8 cellular contexts compared by ENCODE assay signal in genomic region chr1:234598974-234599616, GRCh38. TPM values are rescaled to one million over a fixed set of nuclear protein-coding genes. Genes with fewer than 3 reads are reported as not detected.
DNase-seq lines count a peak whose midpoint lies in the region; ATAC-seq and TF ChIP-seq lines count a peak whose summit lies in the region.

No MANE protein-coding gene starts in this region.

- H3K9me3 ChIP-seq in CD8-positive, alpha-beta memory T cell (ENCODE audit: low read length) = no peaks in the 10 kb centered on the region
- H3K9me3 ChIP-seq in colonic mucosa = no peaks in the 10 kb centered on the region

- H3K9me3 Mint-ChIP-seq in CD8-positive, alpha-beta memory T cell = no peaks in the 10 kb centered on the region
- H3K9me3 Mint-ChIP-seq in naive B cell = no peaks in the 10 kb centered on the region

- peak overlapping the region; percentile 95 for H3K27ac ChIP-seq in CD8-positive, alpha-beta memory T cell (ENCODE audit: low read depth, low read length)
- H3K27ac ChIP-seq in colonic mucosa = peak overlapping the region; percentile 99

- no peak for DNase-seq in CD8-positive, alpha-beta memory T cell
- DNase-seq in NOMO-1 (lab: John Stamatoyannopoulos, UW; ENCODE audit: unreplicated experiment in 2 of 2) (peak; percentile 67 to 83), colonic mucosa (no peak), naive B cell (no peak), NCI-H226 (no peak)
- DNase-seq in activated CD4-positive, CD25-positive, alpha-beta regulatory T cell treated with anti-CD3 and anti-CD28 coated beads, Interleukin-2, amount 50 U/mL, for 72 hours = no peak
- DNase-seq in stimulated activated CD4-positive, alpha-beta T cell treated with anti-CD3 and anti-CD28 coated beads, Interleukin-15, amount 100 ng/mL, for 24 hours = no peak

- peaks cover 51% of the 10 kb centered on the region for H3K4me1 ChIP-seq in CD8-positive, alpha-beta memory T cell (ENCODE audit: insufficient read depth, low read length)
- H3K4me1 ChIP-seq in colonic mucosa = peaks cover 18% of the 10 kb centered on the region

- H3K4me3 Mint-ChIP-seq in CD8-positive, alpha-beta memory T cell = peak overlapping the region; percentile 80 to 90 (median 87)
- H3K4me3 Mint-ChIP-seq in naive B cell = peak overlapping the region; percentile 80 to 98 (median 92)

- peaks cover 44 to 58% (median 50%) of the 10 kb centered on the region in 3 donors for H3K4me1 Mint-ChIP-seq in CD8-positive, alpha-beta memory T cell
- peaks cover 29 to 55% (median 30%) of the 10 kb centered on the region in 3 donors for H3K4me1 Mint-ChIP-seq in naive B cell

- no peak for TF ChIP-seq CTCF in colonic mucosa (IDR thresholded peaks at IDR 0.05)

- peak overlapping the region; percentile 90 to 97 (median 92) for H3K27ac Mint-ChIP-seq in CD8-positive, alpha-beta memory T cell
- H3K27ac Mint-ChIP-seq in naive B cell = peak overlapping the region; percentile 80 to 100 (median 92)

- H3K9ac ChIP-seq in colonic mucosa (ENCODE audit: low read depth in 2 of 2, low read length in 2 of 2) = peak overlapping the region; percentile 73 to 83

- H3K27me3 ChIP-seq in CD8-positive, alpha-beta memory T cell (ENCODE audit: insufficient read depth, low read length, poor library complexity, severe bottlenecking) = no peaks in the 10 kb centered on the region
- H3K27me3 ChIP-seq in colonic mucosa = no peaks in the 10 kb centered on the region

- peaks cover 0 to 11% (median 8%) of the 10 kb centered on the region in 3 donors for H3K36me3 Mint-ChIP-seq in CD8-positive, alpha-beta memory T cell
- no peaks in the 10 kb centered on the region for H3K36me3 Mint-ChIP-seq in naive B cell

- CTCF ChIA-PET in CD8-positive, alpha-beta memory T cell (lab: Charles Lee) = interaction anchor here (0.8 to 9.5 kb wide), 7 partner anchors 13 to 485 kb away, joined by 3 to 72 read pairs (median 6); partner anchors contain the start of gene IRF2BP2

- intact Hi-C loops in colonic mucosa (cut with DNase I) = no loop called here

- peak overlapping the region; percentile 64 for H3K4me3 ChIP-seq in CD8-positive, alpha-beta memory T cell (ENCODE audit: low read length)
- peak overlapping the region; percentile 41 for H3K4me3 ChIP-seq in colonic mucosa

- H3K27me3 Mint-ChIP-seq in CD8-positive, alpha-beta memory T cell = no peaks in the 10 kb centered on the region
- H3K27me3 Mint-ChIP-seq in naive B cell = no peaks in the 10 kb centered on the region

- POLR2A ChIA-PET in CD8-positive, alpha-beta memory T cell (lab: Charles Lee) = interaction anchor here (0.6 to 3.5 kb wide), 3 partner anchors 12 to 477 kb away, joined by 3 to 101 read pairs (median 4); partner anchors contain the start of gene IRF2BP2

- no peaks in the 10 kb centered on the region for H3K36me3 ChIP-seq in CD8-positive, alpha-beta memory T cell (ENCODE audit: insufficient read depth, low read length)
- H3K36me3 ChIP-seq in colonic mucosa = no peaks in the 10 kb centered on the region

- ATAC-seq in naive B cell (ENCODE audit: low read depth in 2 of 2) (no peak), GM21360 (IDR thresholded peaks at IDR 0.05; ENCODE audit: unreplicated experiment) (no peak)

RNA-seq across cellular contexts. Expression of gene IRF2BP2, which starts 10.9 kb away (rescaled TPM):
- 10 to 100 TPM; 91.8 to 98.4 TPM for total RNA-seq in CD8-positive, alpha-beta memory T cell
- polyA plus RNA-seq in CD8-positive, alpha-beta memory T cell = 42.5 TPM
- 100 to 1,000 TPM; 157 to 164 TPM for total RNA-seq in colonic mucosa
- 10 to 100 TPM; 40.3 to 66.1 (median 55.3) TPM for polyA plus RNA-seq in naive B cell (ENCODE audit: low read depth in 6 of 6)

Comparison
In these comparisons a context has a peak if more than half of its experiments do, and no peak if none do; other contexts are left out.
1. DNase-seq: peak in NOMO-1 (2 of 2); none in CD8-positive, alpha-beta memory T cell (0 of 5), colonic mucosa (single experiment), naive B cell (single experiment), activated CD4-positive, CD25-positive, alpha-beta regulatory T cell treated with anti-CD3 and anti-CD28 coated beads, Interleukin-2, amount 50 U/mL, for 72 hours (single experiment), NCI-H226 (single experiment) and stimulated activated CD4-positive, alpha-beta T cell treated with anti-CD3 and anti-CD28 coated beads, Interleukin-15, amount 100 ng/mL, for 24 hours (single experiment).